Comparison of ENCODE assay signal across 11 cellular contexts in the genomic region with DNA sequence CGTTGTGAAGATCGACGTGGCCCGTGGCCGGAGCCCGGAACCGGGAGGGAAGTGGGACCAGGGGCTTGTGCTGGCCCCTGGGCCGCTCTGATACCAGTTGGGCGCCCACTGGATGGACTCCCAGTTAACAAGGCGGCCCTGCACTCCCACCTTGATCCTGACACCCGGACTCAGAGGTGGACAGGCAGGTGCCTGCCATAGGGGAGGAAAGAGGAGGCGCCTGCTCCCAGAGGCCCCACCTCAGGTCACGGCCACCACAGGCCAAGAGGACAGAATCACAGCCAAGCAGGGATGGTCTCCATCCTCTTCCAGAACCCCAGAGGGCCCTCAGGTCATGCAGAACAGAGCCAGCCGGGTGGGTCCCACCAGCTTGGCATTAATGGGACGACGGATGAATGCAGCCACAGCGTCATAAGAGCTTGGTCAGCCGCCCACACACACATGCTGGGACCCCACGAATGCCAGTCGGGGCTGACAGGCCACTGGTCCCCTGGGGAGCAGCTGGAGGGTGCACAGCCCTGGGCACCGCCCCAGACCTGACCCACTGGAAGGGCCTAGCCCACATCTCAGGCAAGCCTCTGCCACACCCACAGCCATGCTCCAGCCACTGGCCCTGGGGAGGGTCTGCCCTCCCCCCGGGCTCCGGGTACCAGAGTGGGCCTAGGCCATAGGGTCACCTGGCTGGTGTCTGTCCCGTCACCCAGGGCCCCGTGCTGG. TPM values are rescaled to one million over a fixed set of nuclear protein-coding genes. Genes with fewer than 3 reads are reported as not detected.
DNase-seq lines count a peak whose midpoint lies in the region; TF ChIP-seq lines count a peak whose summit lies in the region.
"Had no signal": no experiment of that assay in that cellular context is flagged by ENCODE, and none has a peak within 500 bp of the region (broad histone marks: within the 10 kb centered on the region; RNA-seq: fewer than 3 reads in every experiment).

No MANE protein-coding gene starts in this region.

- H3K4me3 Mint-ChIP-seq in activated naive CD4-positive, alpha-beta T cell treated with anti-CD3 and anti-CD28 coated beads, Interleukin-2, amount 50 U/mL, for 24 hours = peak overlapping the region; percentile 98

- no peaks in the 10 kb centered on the region for H3K9me3 Mint-ChIP-seq in activated naive CD4-positive, alpha-beta T cell treated with anti-CD3 and anti-CD28 coated beads, Interleukin-2, amount 50 U/mL, for 24 hours

- no peaks in the 10 kb centered on the region for H3K27me3 Mint-ChIP-seq in activated naive CD4-positive, alpha-beta T cell treated with anti-CD3 and anti-CD28 coated beads, Interleukin-2, amount 50 U/mL, for 24 hours

- H3K9me3 ChIP-seq in breast epithelium (no peaks in the 10 kb centered on the region), muscle layer of colon (ENCODE audit: low read length) (no peaks in the 10 kb centered on the region), tibial nerve (no peaks in the 10 kb centered on the region)

- no peak for TF ChIP-seq EP300 in tibial nerve (IDR thresholded peaks at IDR 0.05)

- intact Hi-C loops in breast epithelium (cut with DNase I; ENCODE audit: low total_unique reads) = no loop called here

- H3K27ac Mint-ChIP-seq in activated naive CD4-positive, alpha-beta T cell treated with anti-CD3 and anti-CD28 coated beads, Interleukin-2, amount 50 U/mL, for 24 hours = peak overlapping the region; percentile 46

- no peak for TF ChIP-seq CTCF in breast epithelium (IDR thresholded peaks at IDR 0.05)
- no peak for TF ChIP-seq CTCF in tibial nerve (IDR thresholded peaks at IDR 0.05)

- H3K4me1 ChIP-seq in breast epithelium = peaks cover 20 to 27% of the 10 kb centered on the region in 2 donors
- peaks cover 30% of the 10 kb centered on the region for H3K4me1 ChIP-seq in muscle layer of colon (ENCODE audit: insufficient read depth, low read length)
- peaks cover 5 to 59% (median 25%) of the 10 kb centered on the region in 4 donors for H3K4me1 ChIP-seq in tibial nerve

- WGBS in tibial nerve, 2 donors = 72 to 82% methylated on average over 20 to 25 of the region's 25 CpGs

- H3K27me3 ChIP-seq in breast epithelium = no peaks in the 10 kb centered on the region
- no peaks in the 10 kb centered on the region for H3K27me3 ChIP-seq in muscle layer of colon (ENCODE audit: control insufficient read depth in 1 of 2, insufficient read depth in 2 of 2, low read length in 2 of 2)
- no peaks in the 10 kb centered on the region for H3K27me3 ChIP-seq in tibial nerve

- no peak overlapping the region for H3K9ac ChIP-seq in muscle layer of colon (ENCODE audit: low read length)

- TF ChIP-seq POLR2A in breast epithelium (IDR thresholded peaks at IDR 0.05) (no peak), tibial nerve (IDR thresholded peaks at IDR 0.05) (no peak)

- DNase-seq in activated naive CD4-positive, alpha-beta T cell treated with anti-CD3 and anti-CD28 coated beads, Interleukin-2, amount 50 U/mL, for 16 hours = no peak
- DNase-seq in breast epithelium (ENCODE audit: low spot score in 2 of 2) = no peak
- DNase-seq in tibial nerve (ENCODE audit: low spot score in 2 of 2) = no peak
- DNase-seq in ureter (ENCODE audit: low spot score) = no peak
- no peak for DNase-seq in globus pallidus (ENCODE audit: low spot score)
- DNase-seq in stimulated activated CD4-positive, alpha-beta T cell treated with anti-CD3 and anti-CD28 coated beads, Interleukin-4, amount 100 ng/mL, for 4 hours = no peak
- DNase-seq: AML-193; effector CD8-positive, alpha-beta T cell; NCI-H1417 treated with DMSO at 0.1 percent for 48 hours had no signal

- peaks cover 4% of the 10 kb centered on the region for H3K36me3 Mint-ChIP-seq in activated naive CD4-positive, alpha-beta T cell treated with anti-CD3 and anti-CD28 coated beads, Interleukin-2, amount 50 U/mL, for 24 hours

- H3K4me3 ChIP-seq in breast epithelium (peak overlapping the region in 2 of 3 donors; percentile 65 to 76), muscle layer of colon (ENCODE audit: low read depth in 1 of 2, low read length in 2 of 2) (peak overlapping the region; percentile 5 to 44), tibial nerve (peak overlapping the region in 1 of 4 donors; percentile 14)

- peak overlapping the region; percentile 87 to 95 for H3K27ac ChIP-seq in breast epithelium
- H3K27ac ChIP-seq in muscle layer of colon (ENCODE audit: low read depth, low read length) = peak overlapping the region; percentile 66
- H3K27ac ChIP-seq in tibial nerve = peak overlapping the region; percentile 50 to 95 (median 70)

- peaks cover 19% of the 10 kb centered on the region for H3K4me1 Mint-ChIP-seq in activated naive CD4-positive, alpha-beta T cell treated with anti-CD3 and anti-CD28 coated beads, Interleukin-2, amount 50 U/mL, for 24 hours

- H3K36me3 ChIP-seq in breast epithelium (no peaks in the 10 kb centered on the region), muscle layer of colon (ENCODE audit: insufficient read depth, low read length) (no peaks in the 10 kb centered on the region), tibial nerve (peaks cover 0 to 30% (median 0%) of the 10 kb centered on the region in 3 donors)

RNA-seq across cellular contexts. Expression of a gene that starts 9.6 kb away (rescaled TPM):
- total RNA-seq in breast epithelium (1 to 10 TPM; 2.9 to 4.6 (median 4.1) TPM), tibial nerve (1 to 10 TPM; 4.6 to 8.4 (median 7.0) TPM), ureter (14.8 TPM)

RNA-seq across cellular contexts. Expression of a gene that starts 12.3 kb away (rescaled TPM):
- 10 to 100 TPM; 62.4 to 81.3 (median 76.0) TPM for total RNA-seq in breast epithelium
- 100 to 1,000 TPM; 127 to 165 (median 132) TPM for total RNA-seq in tibial nerve
- 58.1 TPM for total RNA-seq in ureter

RNA-seq across cellular contexts. Expression of a gene that starts 24.7 kb away (rescaled TPM):
- 10 to 100 TPM; 10.4 to 25.2 (median 19.7) TPM for total RNA-seq in breast epithelium
- total RNA-seq in tibial nerve = 10 to 100 TPM; 17.9 to 87.3 (median 31.1) TPM
- 39.3 TPM for total RNA-seq in ureter

RNA-seq across cellular contexts. Expression of a gene that starts 32.2 kb away (rescaled TPM):
- total RNA-seq in breast epithelium (1 to 10 TPM; 1.1 to 5.4 (median 4.9) TPM), tibial nerve (1 to 10 TPM; 2.4 to 8.7 (median 4.8) TPM), ureter (4.1 TPM)

RNA-seq across cellular contexts. Expression of a gene that starts 32.2 kb away (rescaled TPM):
- total RNA-seq in breast epithelium = 10 to 100 TPM; 41.4 to 66.6 (median 44.6) TPM
- total RNA-seq in tibial nerve = 10 to 100 TPM; 34.7 to 65.7 (median 56.2) TPM
- 82.3 TPM for total RNA-seq in ureter
